Comparison of ENCODE assay signal across 1 cellular context in genomic region chr2:171161425-171162289, GRCh38.
A peak's percentile ranks its signal among the peaks of the same experiment; 100 is the strongest.
TF ChIP-seq lines count a peak whose summit lies in the region.

No MANE protein-coding gene starts in this region.

TF ChIP-seq in K562, 482 proteins besides CTCF, POLR2A, EP300 and RAD21 (continued from another document and continues in another):
- TF ChIP-seq ZBTB9 (CRISPR knock-in tag; IDR thresholded peaks at IDR 0.05) (no peak), ZNF280A (IDR thresholded peaks at IDR 0.05; ENCODE audit: low read depth, partially characterized antibody) (no peak), PTBP1 (IDR thresholded peaks at IDR 0.05; ENCODE audit: low read depth, low read length) (no peak), SREBF2 (CRISPR knock-in tag; IDR thresholded peaks at IDR 0.05) (no peak), MBD1 (CRISPR knock-in tag; IDR thresholded peaks at IDR 0.05) (peak; percentile 54; the same call in 1 of the 2 replicates), HNRNPLL (IDR thresholded peaks at IDR 0.05; ENCODE audit: low read depth, low read length, poor library complexity, severe bottlenecking) (no peak), KDM5B (IDR thresholded peaks at IDR 0.05; ENCODE audit: insufficient replicate concordance, low read depth, low read length) (peak; percentile 1), ZNF124 (CRISPR knock-in tag; IDR thresholded peaks at IDR 0.05) (no peak), ZNF696 (CRISPR knock-in tag; conservative IDR thresholded peaks at IDR 0.05) (no peak), NR2C2 (CRISPR knock-in tag; IDR thresholded peaks at IDR 0.05) (no peak), NR2C2 (tag; IDR thresholded peaks at IDR 0.05) (no peak), SMARCE1 (IDR thresholded peaks at IDR 0.05) (no peak; the same call in 1 of the 2 replicates), CHD1 (IDR thresholded peaks at IDR 0.05; ENCODE audit: low read length) (no peak), NCOA4 (IDR thresholded peaks at IDR 0.05; ENCODE audit: partially characterized antibody) (no peak), ZBTB7A (IDR thresholded peaks at IDR 0.05; ENCODE audit: borderline replicate concordance, control insufficient read depth, low read depth, low read length) (no peak), PYGO2 (tag; IDR thresholded peaks at IDR 0.05) (no peak), ZNF274 (IDR thresholded peaks at IDR 0.05; ENCODE audit: borderline replicate concordance, low read depth, low read length) (no peak), CSDE1 (IDR thresholded peaks at IDR 0.05) (0 out of 4 replicates have a peak, but pooled peaks of 1 of the 2 experiments have one; percentile 29), FOXA3 (CRISPR knock-in tag; conservative IDR thresholded peaks at IDR 0.05 in 1 of 2, IDR thresholded peaks at IDR 0.05 in 1 of 2) (no peak), ZBTB11 (CRISPR knock-in tag; IDR thresholded peaks at IDR 0.05) (no peak), CBFB (CRISPR knock-in tag; IDR thresholded peaks at IDR 0.05) (no peak), L3MBTL2 (IDR thresholded peaks at IDR 0.05) (no peak), THRB (CRISPR knock-in tag; conservative IDR thresholded peaks at IDR 0.05) (no peak), FIP1L1 (IDR thresholded peaks at IDR 0.05; ENCODE audit: low read depth, low read length, poor library complexity, severe bottlenecking) (no peak), PTRF (tag; IDR thresholded peaks at IDR 0.05) (peak; percentile 54; the same call in 1 of the 2 replicates), IFI16 (CRISPR knock-in tag; IDR thresholded peaks at IDR 0.05) (no peak), SFPQ (IDR thresholded peaks at IDR 0.05; ENCODE audit: low read depth, low read length) (no peak), RCOR1 (IDR thresholded peaks at IDR 0.05; ENCODE audit: borderline replicate concordance in 1 of 2, low read depth in 2 of 2, low read length in 2 of 2) (no peak), ZFP30 (CRISPR knock-in tag; IDR thresholded peaks at IDR 0.05; ENCODE audit: borderline replicate concordance) (no peak), ZNF12 (CRISPR knock-in tag; IDR thresholded peaks at IDR 0.05) (no peak), HES1 (IDR thresholded peaks at IDR 0.05; ENCODE audit: low read depth) (no peak), ZNF354B (CRISPR knock-in tag; IDR thresholded peaks at IDR 0.05) (no peak), MTF1 (CRISPR knock-in tag; IDR thresholded peaks at IDR 0.05; ENCODE audit: borderline replicate concordance) (no peak), NEUROD1 (IDR thresholded peaks at IDR 0.05; ENCODE audit: borderline replicate concordance, low read depth, low read length, partially characterized antibody) (no peak), ZBTB5 (IDR thresholded peaks at IDR 0.05) (no peak), CUX1 (CRISPR knock-in tag; IDR thresholded peaks at IDR 0.05) (no peak), NONO (IDR thresholded peaks at IDR 0.05; ENCODE audit: low read depth in 2 of 2, low read length in 1 of 2) (no peak), USF2 (CRISPR knock-in tag; IDR thresholded peaks at IDR 0.05) (no peak), RBM34 (IDR thresholded peaks at IDR 0.05; ENCODE audit: borderline replicate concordance, insufficient read depth, low read length) (no peak), DDX20 (tag; IDR thresholded peaks at IDR 0.05; ENCODE audit: low read depth) (no peak)
